23 cellular contexts compared by ENCODE assay signal in genomic region chr20:4571759-4572531, GRCh38.
"Had no signal": no experiment of that assay in that cellular context is flagged by ENCODE, and none has a peak within 500 bp of the region (broad histone marks: within the 10 kb centered on the region; RNA-seq: fewer than 3 reads in every experiment).

No MANE protein-coding gene starts in this region.

- H3K9ac ChIP-seq: parathyroid adenoma had no signal

- H3K4me1 Mint-ChIP-seq: nephron had no signal

- H3K27ac Mint-ChIP-seq: activated CD4-positive, alpha-beta T cell treated with anti-CD3 and anti-CD28 coated beads, Interleukin-2, amount 10 ng/mL, durations not matched to agents 7 days and 5 days; activated CD8-positive, alpha-beta T cell treated with anti-CD3 and anti-CD28 coated beads, Interleukin-2, amount 10 ng/mL, durations not matched to agents 7 days and 5 days; dendritic cell treated with granulocyte-macrophage colony-stimulating factor and Interleukin-4, amounts not matched to agents 40 ng/mL and 50 ng/mL, for 4 days; nephron; stimulated activated naive CD8-positive, alpha-beta T cell treated with anti-CD3 and anti-CD28 coated beads, Interleukin-15, Interleukin-2, amounts not matched to agents 100 ng/mL and 50 ng/mL, for 24 hours; T-helper 1 cell treated with Interleukin-12 subunit alpha and Interleukin-12 subunit beta and Interleukin-4 antibody, amounts not matched to agents 30 μg/mL and 1 μg/mL, for 36 hours had no signal

- H3K27me3 ChIP-seq: tibial nerve had no signal

- H2AFZ ChIP-seq: parathyroid adenoma had no signal

- H3K27ac ChIP-seq: esophagus squamous epithelium, gastroesophageal sphincter, heart left ventricle, left lung, parathyroid adenoma, tibial nerve had no signal

- H3K79me2 ChIP-seq: parathyroid adenoma had no signal

- FAIRE-seq: endothelial cell of umbilical vein, kidney, urothelium cell line had no signal

- H3K36me3 ChIP-seq: esophagus squamous epithelium, gastroesophageal sphincter, heart left ventricle, left lung, tibial nerve had no signal

- H3K4me3 ChIP-seq: esophagus squamous epithelium, gastroesophageal sphincter, heart left ventricle, left lung, tibial nerve had no signal

- H3K4me1 ChIP-seq: esophagus squamous epithelium, gastroesophageal sphincter, heart left ventricle, left lung, parathyroid adenoma, tibial nerve had no signal

- H3K9me3 ChIP-seq: esophagus squamous epithelium, gastroesophageal sphincter, heart left ventricle, left lung, tibial nerve had no signal

- H3K4me3 Mint-ChIP-seq: activated CD4-positive, alpha-beta T cell treated with anti-CD3 and anti-CD28 coated beads, Interleukin-2, amount 10 ng/mL, durations not matched to agents 7 days and 5 days; activated CD8-positive, alpha-beta T cell treated with anti-CD3 and anti-CD28 coated beads, Interleukin-2, amount 10 ng/mL, durations not matched to agents 7 days and 5 days; activated T-cell treated with anti-CD3 and anti-CD28 coated beads, Interleukin-2, amount 50 U/mL, for 4 hours; dendritic cell treated with granulocyte-macrophage colony-stimulating factor and Interleukin-4, amounts not matched to agents 40 ng/mL and 50 ng/mL, for 4 days; nephron; stimulated activated naive CD8-positive, alpha-beta T cell treated with anti-CD3 and anti-CD28 coated beads, Interleukin-15, Interleukin-2, amounts not matched to agents 100 ng/mL and 50 ng/mL, for 24 hours; T-helper 1 cell treated with Interleukin-12 subunit alpha and Interleukin-12 subunit beta and Interleukin-4 antibody, amounts not matched to agents 30 μg/mL and 1 μg/mL, for 36 hours had no signal

- ATAC-seq: activated CD8-positive, alpha-beta T cell treated with anti-CD3 and anti-CD28 coated beads, Interleukin-2, amount 10 ng/mL, durations not matched to agents 7 days and 5 days; activated T-cell treated with anti-CD3 and anti-CD28 coated beads, Interleukin-2, amount 50 U/mL, for 4 hours; gastroesophageal sphincter; heart left ventricle; left lung had no signal

- DNase-seq: activated CD4-positive, alpha-beta T cell treated with anti-CD3 and anti-CD28 coated beads, Interleukin-2, amount 10 ng/mL, durations not matched to agents 7 days and 5 days; activated CD8-positive, alpha-beta T cell treated with anti-CD3 and anti-CD28 coated beads, Interleukin-2, amount 10 ng/mL, durations not matched to agents 7 days and 5 days; activated effector memory CD4-positive, alpha-beta T cell treated with Interleukin-2 at 50 U/mL for 16 hours; activated naive CD4-positive, alpha-beta T cell treated with anti-CD3 and anti-CD28 coated beads, Interleukin-2, amount 50 U/mL, for 16 hours; activated T-cell treated with anti-CD3 and anti-CD28 coated beads, Interleukin-2, amount 50 U/mL, for 4 hours; aorta; effector CD8-positive, alpha-beta T cell; esophagus squamous epithelium; heart left ventricle; kidney; left lung; midbrain; stimulated activated CD4-positive, alpha-beta T cell treated with anti-CD3 and anti-CD28 coated beads, Interleukin-12 subunit alpha, Interleukin-12 subunit beta, amount 100 ng/mL, for 4 hours; stimulated activated CD4-positive, alpha-beta T cell treated with anti-CD3 and anti-CD28 coated beads, Interleukin-1b, Interleukin-23, amount 100 ng/mL, for 48 hours had no signal

- H3K9me3 Mint-ChIP-seq: activated CD4-positive, alpha-beta T cell treated with anti-CD3 and anti-CD28 coated beads, Interleukin-2, amount 10 ng/mL, durations not matched to agents 7 days and 5 days; activated T-cell treated with anti-CD3 and anti-CD28 coated beads, Interleukin-2, amount 50 U/mL, for 4 hours; dendritic cell treated with granulocyte-macrophage colony-stimulating factor and Interleukin-4, amounts not matched to agents 40 ng/mL and 50 ng/mL, for 4 days; nephron; stimulated activated naive CD8-positive, alpha-beta T cell treated with anti-CD3 and anti-CD28 coated beads, Interleukin-15, Interleukin-2, amounts not matched to agents 100 ng/mL and 50 ng/mL, for 24 hours; T-helper 1 cell treated with Interleukin-12 subunit alpha and Interleukin-12 subunit beta and Interleukin-4 antibody, amounts not matched to agents 30 μg/mL and 1 μg/mL, for 36 hours had no signal
